In the genomic region with DNA sequence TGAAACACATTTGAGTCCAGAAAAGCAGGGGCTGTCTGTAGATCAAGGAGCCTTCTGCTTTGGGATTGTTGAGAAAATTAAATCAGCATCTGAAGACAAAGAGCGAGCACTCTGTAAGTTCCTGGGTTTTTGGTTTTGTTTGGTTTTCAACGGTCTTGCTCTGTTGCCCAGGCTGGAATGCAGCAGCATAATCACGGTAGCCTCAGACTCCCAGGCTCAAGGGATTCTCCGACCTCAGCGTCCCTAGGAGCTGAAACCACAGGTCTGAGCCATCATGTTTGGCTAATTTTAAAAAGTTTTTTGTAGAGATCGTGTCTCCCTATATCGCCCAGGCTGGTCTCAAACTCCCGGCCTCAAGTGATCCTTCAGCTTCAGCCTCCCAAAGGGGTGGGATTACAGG, we compare ENCODE assay signal across 31 cellular contexts.
"Had no signal": no experiment of that assay in that cellular context is flagged by ENCODE, and none has a peak within 500 bp of the region (broad histone marks: within the 10 kb centered on the region; RNA-seq: fewer than 3 reads in every experiment).

No MANE protein-coding gene starts in this region.

- H3K9ac ChIP-seq: neural progenitor cell, parathyroid adenoma had no signal

- H3K27ac Mint-ChIP-seq: dendritic cell treated with granulocyte-macrophage colony-stimulating factor and Interleukin-4, amounts not matched to agents 40 ng/mL and 50 ng/mL, for 4 days; endodermal cell; memory B cell; mesothelial cell of epicardium; naive B cell; natural killer cell treated with Interleukin-12 subunit alpha and Interleukin-12 subunit beta and Interleukin-15 and Interleukin-18, amount 100 ng/mL, for 72 hours; neural progenitor cell; progenitor cell of endocrine pancreas; stimulated activated effector memory CD8-positive, alpha-beta T cell treated with anti-CD3 and anti-CD28 coated beads, Interleukin-12 subunit alpha, Interleukin-12 subunit beta, amount 100 ng/mL, for 72 hours had no signal

- H3K27me3 ChIP-seq: colonic mucosa, gastrocnemius medialis, neural progenitor cell, tibial nerve, upper lobe of left lung, uterus had no signal

- H3K9me3 Mint-ChIP-seq: dendritic cell treated with granulocyte-macrophage colony-stimulating factor and Interleukin-4, amounts not matched to agents 40 ng/mL and 50 ng/mL, for 4 days; endodermal cell; memory B cell; mesothelial cell of epicardium; naive B cell; natural killer cell treated with Interleukin-12 subunit alpha and Interleukin-12 subunit beta and Interleukin-15 and Interleukin-18, amount 100 ng/mL, for 72 hours; neural progenitor cell had no signal

- H3K36me3 ChIP-seq: colonic mucosa, gastrocnemius medialis, neural progenitor cell, sigmoid colon, stomach, thoracic aorta, tibial nerve, upper lobe of left lung, uterus had no signal

- H3K4me2 ChIP-seq: neural progenitor cell had no signal

- H3K27me3 Mint-ChIP-seq: dendritic cell treated with granulocyte-macrophage colony-stimulating factor and Interleukin-4, amounts not matched to agents 40 ng/mL and 50 ng/mL, for 4 days; memory B cell; naive B cell; natural killer cell treated with Interleukin-12 subunit alpha and Interleukin-12 subunit beta and Interleukin-15 and Interleukin-18, amount 100 ng/mL, for 72 hours had no signal

- H3K27ac ChIP-seq: colonic mucosa, epithelial cell of prostate, gastrocnemius medialis, neural progenitor cell, parathyroid adenoma, sigmoid colon, stomach, thoracic aorta, tibial nerve, upper lobe of left lung, uterus had no signal

- H3K9me3 ChIP-seq: colonic mucosa, gastrocnemius medialis, mucosa of descending colon, sigmoid colon, stomach, thoracic aorta, tibial nerve, upper lobe of left lung, uterus had no signal

- H3K79me2 ChIP-seq: parathyroid adenoma had no signal

- H3K36me3 Mint-ChIP-seq: memory B cell; mesothelial cell of epicardium; naive B cell; natural killer cell treated with Interleukin-12 subunit alpha and Interleukin-12 subunit beta and Interleukin-15 and Interleukin-18, amount 100 ng/mL, for 72 hours; neural progenitor cell; stimulated activated effector memory CD8-positive, alpha-beta T cell treated with anti-CD3 and anti-CD28 coated beads, Interleukin-12 subunit alpha, Interleukin-12 subunit beta, amount 100 ng/mL, for 72 hours had no signal

- H3K4me1 ChIP-seq: colonic mucosa, gastrocnemius medialis, neural progenitor cell, parathyroid adenoma, sigmoid colon, stomach, tibial nerve, upper lobe of left lung, uterus had no signal

- H2AFZ ChIP-seq: neural progenitor cell, parathyroid adenoma had no signal

- DNase-seq: colonic mucosa; effector CD8-positive, alpha-beta T cell; endodermal cell; foreskin fibroblast; gastrocnemius medialis; head of caudate nucleus; kidney; mucosa of descending colon; naive B cell; right cardiac atrium; sigmoid colon; stimulated activated CD4-positive, alpha-beta T cell treated with anti-CD3 and anti-CD28 coated beads, Interleukin-2, amount 100 ng/mL, for 24 hours; stimulated activated CD4-positive, alpha-beta T cell treated with anti-CD3 and anti-CD28 coated beads, Interleukin-4, amount 100 ng/mL, for 24 hours; stimulated activated naive CD4-positive, alpha-beta T cell treated with Interleukin-2 at 50 U/mL for 16 hours; stomach; uterus had no signal

- H3K4me3 ChIP-seq: colonic mucosa, gastrocnemius medialis, lung, mucosa of descending colon, neural progenitor cell, sigmoid colon, stomach, thoracic aorta, tibial nerve, upper lobe of left lung, uterus had no signal

- H3K4me1 Mint-ChIP-seq: endodermal cell; memory B cell; mesothelial cell of epicardium; naive B cell; stimulated activated effector memory CD8-positive, alpha-beta T cell treated with anti-CD3 and anti-CD28 coated beads, Interleukin-12 subunit alpha, Interleukin-12 subunit beta, amount 100 ng/mL, for 72 hours had no signal

- ATAC-seq: esophagus mucosa; gastrocnemius medialis; left lobe of liver; mucosa of descending colon; natural killer cell treated with Interleukin-12 subunit alpha and Interleukin-12 subunit beta and Interleukin-15 and Interleukin-18, amount 100 ng/mL, for 72 hours; right cardiac atrium; stimulated activated effector memory CD8-positive, alpha-beta T cell treated with anti-CD3 and anti-CD28 coated beads, Interleukin-12 subunit alpha, Interleukin-12 subunit beta, amount 100 ng/mL, for 72 hours had no signal

- H3K4me3 Mint-ChIP-seq: dendritic cell treated with granulocyte-macrophage colony-stimulating factor and Interleukin-4, amounts not matched to agents 40 ng/mL and 50 ng/mL, for 4 days; endodermal cell; memory B cell; mesothelial cell of epicardium; natural killer cell treated with Interleukin-12 subunit alpha and Interleukin-12 subunit beta and Interleukin-15 and Interleukin-18, amount 100 ng/mL, for 72 hours; neural progenitor cell; stimulated activated effector memory CD8-positive, alpha-beta T cell treated with anti-CD3 and anti-CD28 coated beads, Interleukin-12 subunit alpha, Interleukin-12 subunit beta, amount 100 ng/mL, for 72 hours had no signal
